ENCODE assay signal across 1 cellular context in genomic region chr14:22872833-22873520, GRCh38.
TF ChIP-seq lines count a peak whose summit lies in the region.

No MANE protein-coding gene starts in this region.

TF ChIP-seq in H1, 55 proteins besides CTCF, POLR2A, EP300 and RAD21:
- TF ChIP-seq ASH2L (IDR thresholded peaks at IDR 0.05; ENCODE audit: low read length) (no peak), KDM1A (IDR thresholded peaks at IDR 0.05; ENCODE audit: borderline replicate concordance, low read length) (no peak), GTF2F1 (IDR thresholded peaks at IDR 0.05; ENCODE audit: borderline replicate concordance, low read depth, low read length) (no peak), HDAC6 (IDR thresholded peaks at IDR 0.05; ENCODE audit: low read depth, low read length) (no peak), FOSL1 (IDR thresholded peaks at IDR 0.05; ENCODE audit: insufficient read depth, low read depth, low read length) (no peak), CHD1 (IDR thresholded peaks at IDR 0.05; ENCODE audit: low read depth, low read length) (no peak), TBP (IDR thresholded peaks at IDR 0.05; ENCODE audit: low read depth, low read length) (no peak), RXRA (IDR thresholded peaks at IDR 0.05; ENCODE audit: insufficient read depth, low read depth, low read length) (no peak), CHD2 (IDR thresholded peaks at IDR 0.05; ENCODE audit: low read length) (no peak), EZH2 (IDR thresholded peaks at IDR 0.05; ENCODE audit: low read depth, low read length, severe bottlenecking) (no peak), RNF2 (IDR thresholded peaks at IDR 0.05; ENCODE audit: borderline replicate concordance, low read depth, low read length, missing control alignments, poor library complexity, severe bottlenecking) (no peak), TAF7 (optimal IDR thresholded peaks at IDR 0.05; ENCODE audit: borderline replicate concordance, low read depth, low read length) (no peak), SP4 (IDR thresholded peaks at IDR 0.05; ENCODE audit: low read length) (no peak), SIN3A (conservative IDR thresholded peaks at IDR 0.05 in 1 of 2, IDR thresholded peaks at IDR 0.05 in 1 of 2; ENCODE audit: low read depth in 1 of 2, low read length in 2 of 2) (no peak), SAP30 (IDR thresholded peaks at IDR 0.05; ENCODE audit: insufficient read depth, insufficient replicate concordance, low read length) (no peak)
- TF ChIP-seq, protein P1, sequence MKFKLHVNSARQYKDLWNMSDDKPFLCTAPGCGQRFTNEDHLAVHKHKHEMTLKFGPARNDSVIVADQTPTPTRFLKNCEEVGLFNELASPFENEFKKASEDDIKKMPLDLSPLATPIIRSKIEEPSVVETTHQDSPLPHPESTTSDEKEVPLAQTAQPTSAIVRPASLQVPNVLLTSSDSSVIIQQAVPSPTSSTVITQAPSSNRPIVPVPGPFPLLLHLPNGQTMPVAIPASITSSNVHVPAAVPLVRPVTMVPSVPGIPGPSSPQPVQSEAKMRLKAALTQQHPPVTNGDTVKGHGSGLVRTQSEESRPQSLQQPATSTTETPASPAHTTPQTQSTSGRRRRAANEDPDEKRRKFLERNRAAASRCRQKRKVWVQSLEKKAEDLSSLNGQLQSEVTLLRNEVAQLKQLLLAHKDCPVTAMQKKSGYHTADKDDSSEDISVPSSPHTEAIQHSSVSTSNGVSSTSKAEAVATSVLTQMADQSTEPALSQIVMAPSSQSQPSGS (IDR thresholded peaks at IDR 0.05; ENCODE audit: low read length): no peak
- TF ChIP-seq, protein P2, sequence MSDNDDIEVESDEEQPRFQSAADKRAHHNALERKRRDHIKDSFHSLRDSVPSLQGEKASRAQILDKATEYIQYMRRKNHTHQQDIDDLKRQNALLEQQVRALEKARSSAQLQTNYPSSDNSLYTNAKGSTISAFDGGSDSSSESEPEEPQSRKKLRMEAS (IDR thresholded peaks at IDR 0.05): no peak; the same call in 1 of the 2 replicates
- TF ChIP-seq, protein P3, sequence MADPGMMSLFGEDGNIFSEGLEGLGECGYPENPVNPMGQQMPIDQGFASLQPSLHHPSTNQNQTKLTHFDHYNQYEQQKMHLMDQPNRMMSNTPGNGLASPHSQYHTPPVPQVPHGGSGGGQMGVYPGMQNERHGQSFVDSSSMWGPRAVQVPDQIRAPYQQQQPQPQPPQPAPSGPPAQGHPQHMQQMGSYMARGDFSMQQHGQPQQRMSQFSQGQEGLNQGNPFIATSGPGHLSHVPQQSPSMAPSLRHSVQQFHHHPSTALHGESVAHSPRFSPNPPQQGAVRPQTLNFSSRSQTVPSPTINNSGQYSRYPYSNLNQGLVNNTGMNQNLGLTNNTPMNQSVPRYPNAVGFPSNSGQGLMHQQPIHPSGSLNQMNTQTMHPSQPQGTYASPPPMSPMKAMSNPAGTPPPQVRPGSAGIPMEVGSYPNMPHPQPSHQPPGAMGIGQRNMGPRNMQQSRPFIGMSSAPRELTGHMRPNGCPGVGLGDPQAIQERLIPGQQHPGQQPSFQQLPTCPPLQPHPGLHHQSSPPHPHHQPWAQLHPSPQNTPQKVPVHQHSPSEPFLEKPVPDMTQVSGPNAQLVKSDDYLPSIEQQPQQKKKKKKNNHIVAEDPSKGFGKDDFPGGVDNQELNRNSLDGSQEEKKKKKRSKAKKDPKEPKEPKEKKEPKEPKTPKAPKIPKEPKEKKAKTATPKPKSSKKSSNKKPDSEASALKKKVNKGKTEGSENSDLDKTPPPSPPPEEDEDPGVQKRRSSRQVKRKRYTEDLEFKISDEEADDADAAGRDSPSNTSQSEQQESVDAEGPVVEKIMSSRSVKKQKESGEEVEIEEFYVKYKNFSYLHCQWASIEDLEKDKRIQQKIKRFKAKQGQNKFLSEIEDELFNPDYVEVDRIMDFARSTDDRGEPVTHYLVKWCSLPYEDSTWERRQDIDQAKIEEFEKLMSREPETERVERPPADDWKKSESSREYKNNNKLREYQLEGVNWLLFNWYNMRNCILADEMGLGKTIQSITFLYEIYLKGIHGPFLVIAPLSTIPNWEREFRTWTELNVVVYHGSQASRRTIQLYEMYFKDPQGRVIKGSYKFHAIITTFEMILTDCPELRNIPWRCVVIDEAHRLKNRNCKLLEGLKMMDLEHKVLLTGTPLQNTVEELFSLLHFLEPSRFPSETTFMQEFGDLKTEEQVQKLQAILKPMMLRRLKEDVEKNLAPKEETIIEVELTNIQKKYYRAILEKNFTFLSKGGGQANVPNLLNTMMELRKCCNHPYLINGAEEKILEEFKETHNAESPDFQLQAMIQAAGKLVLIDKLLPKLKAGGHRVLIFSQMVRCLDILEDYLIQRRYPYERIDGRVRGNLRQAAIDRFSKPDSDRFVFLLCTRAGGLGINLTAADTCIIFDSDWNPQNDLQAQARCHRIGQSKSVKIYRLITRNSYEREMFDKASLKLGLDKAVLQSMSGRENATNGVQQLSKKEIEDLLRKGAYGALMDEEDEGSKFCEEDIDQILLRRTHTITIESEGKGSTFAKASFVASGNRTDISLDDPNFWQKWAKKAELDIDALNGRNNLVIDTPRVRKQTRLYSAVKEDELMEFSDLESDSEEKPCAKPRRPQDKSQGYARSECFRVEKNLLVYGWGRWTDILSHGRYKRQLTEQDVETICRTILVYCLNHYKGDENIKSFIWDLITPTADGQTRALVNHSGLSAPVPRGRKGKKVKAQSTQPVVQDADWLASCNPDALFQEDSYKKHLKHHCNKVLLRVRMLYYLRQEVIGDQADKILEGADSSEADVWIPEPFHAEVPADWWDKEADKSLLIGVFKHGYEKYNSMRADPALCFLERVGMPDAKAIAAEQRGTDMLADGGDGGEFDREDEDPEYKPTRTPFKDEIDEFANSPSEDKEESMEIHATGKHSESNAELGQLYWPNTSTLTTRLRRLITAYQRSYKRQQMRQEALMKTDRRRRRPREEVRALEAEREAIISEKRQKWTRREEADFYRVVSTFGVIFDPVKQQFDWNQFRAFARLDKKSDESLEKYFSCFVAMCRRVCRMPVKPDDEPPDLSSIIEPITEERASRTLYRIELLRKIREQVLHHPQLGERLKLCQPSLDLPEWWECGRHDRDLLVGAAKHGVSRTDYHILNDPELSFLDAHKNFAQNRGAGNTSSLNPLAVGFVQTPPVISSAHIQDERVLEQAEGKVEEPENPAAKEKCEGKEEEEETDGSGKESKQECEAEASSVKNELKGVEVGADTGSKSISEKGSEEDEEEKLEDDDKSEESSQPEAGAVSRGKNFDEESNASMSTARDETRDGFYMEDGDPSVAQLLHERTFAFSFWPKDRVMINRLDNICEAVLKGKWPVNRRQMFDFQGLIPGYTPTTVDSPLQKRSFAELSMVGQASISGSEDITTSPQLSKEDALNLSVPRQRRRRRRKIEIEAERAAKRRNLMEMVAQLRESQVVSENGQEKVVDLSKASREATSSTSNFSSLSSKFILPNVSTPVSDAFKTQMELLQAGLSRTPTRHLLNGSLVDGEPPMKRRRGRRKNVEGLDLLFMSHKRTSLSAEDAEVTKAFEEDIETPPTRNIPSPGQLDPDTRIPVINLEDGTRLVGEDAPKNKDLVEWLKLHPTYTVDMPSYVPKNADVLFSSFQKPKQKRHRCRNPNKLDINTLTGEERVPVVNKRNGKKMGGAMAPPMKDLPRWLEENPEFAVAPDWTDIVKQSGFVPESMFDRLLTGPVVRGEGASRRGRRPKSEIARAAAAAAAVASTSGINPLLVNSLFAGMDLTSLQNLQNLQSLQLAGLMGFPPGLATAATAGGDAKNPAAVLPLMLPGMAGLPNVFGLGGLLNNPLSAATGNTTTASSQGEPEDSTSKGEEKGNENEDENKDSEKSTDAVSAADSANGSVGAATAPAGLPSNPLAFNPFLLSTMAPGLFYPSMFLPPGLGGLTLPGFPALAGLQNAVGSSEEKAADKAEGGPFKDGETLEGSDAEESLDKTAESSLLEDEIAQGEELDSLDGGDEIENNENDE (IDR thresholded peaks at IDR 0.05; ENCODE audit: insufficient replicate concordance, low read length): no peak
- TF ChIP-seq, protein P4, sequence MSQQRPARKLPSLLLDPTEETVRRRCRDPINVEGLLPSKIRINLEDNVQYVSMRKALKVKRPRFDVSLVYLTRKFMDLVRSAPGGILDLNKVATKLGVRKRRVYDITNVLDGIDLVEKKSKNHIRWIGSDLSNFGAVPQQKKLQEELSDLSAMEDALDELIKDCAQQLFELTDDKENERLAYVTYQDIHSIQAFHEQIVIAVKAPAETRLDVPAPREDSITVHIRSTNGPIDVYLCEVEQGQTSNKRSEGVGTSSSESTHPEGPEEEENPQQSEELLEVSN (IDR thresholded peaks at IDR 0.05): no peak
TF ChIP-seq in H1: peak in this region for 0.
